ENCODE assay signal across 12 cellular contexts in genomic region chrX:107483976-107484726, GRCh38. TPM values are rescaled to one million over a fixed set of nuclear protein-coding genes. Genes with fewer than 3 reads are reported as not detected.
DNase-seq lines count a peak whose midpoint lies in the region; ATAC-seq and TF ChIP-seq lines count a peak whose summit lies in the region.
"Had no signal": no experiment of that assay in that cellular context is flagged by ENCODE, and none has a peak within 500 bp of the region (broad histone marks: within the 10 kb centered on the region; RNA-seq: fewer than 3 reads in every experiment).

No MANE protein-coding gene starts in this region.

- 38 to 74% methylated on average over 4 to 7 of the region's 8 CpGs for WGBS in testis, 2 donors

- no peaks in the 10 kb centered on the region for H3K4me1 ChIP-seq in testis

- DNase-seq in NCI-H2107 treated with DMSO at 0.1 percent for 48 hours (lab: John Stamatoyannopoulos, UW; ENCODE audit: unreplicated experiment) (peak; percentile 8), NCI-H2107 (lab: John Stamatoyannopoulos, UW) (no peak), NCI-H82 (lab: John Stamatoyannopoulos, UW) (peak; percentile 97), glutamatergic neuron (peak; percentile 80), testis (peak; percentile 15), SKM-1 treated with dmso at 0.1 percent for 144 hours (lab: John Stamatoyannopoulos, UW; ENCODE audit: unreplicated experiment) (no peak)
- no peak for DNase-seq in activated T-cell treated with anti-CD3 and anti-CD28 coated beads, Interleukin-2, amount 50 U/mL, for 24 hours
- DNase-seq: activated T-cell treated with anti-CD3 and anti-CD28 coated beads, Interleukin-2, amount 50 U/mL, for 72 hours; NCI-H1092; T-helper 17 cell had no signal

- H3K4me3 ChIP-seq in testis, result no peak overlapping the region

- no peak for TF ChIP-seq POLR2A in testis (IDR thresholded peaks at IDR 0.05)

- peak overlapping the region; percentile 95 for H3K27ac Mint-ChIP-seq in glutamatergic neuron (ENCODE audit: unreplicated experiment)
- H3K27ac Mint-ChIP-seq in activated T-cell treated with anti-CD3 and anti-CD28 coated beads, Interleukin-2, amount 50 U/mL, for 24 hours, result no peak overlapping the region
- H3K27ac Mint-ChIP-seq: activated T-cell treated with anti-CD3 and anti-CD28 coated beads, Interleukin-2, amount 50 U/mL, for 72 hours; T-helper 17 cell had no signal

- H3K36me3 Mint-ChIP-seq in glutamatergic neuron (ENCODE audit: unreplicated experiment), result no peaks in the 10 kb centered on the region
- no peaks in the 10 kb centered on the region for H3K36me3 Mint-ChIP-seq in activated T-cell treated with anti-CD3 and anti-CD28 coated beads, Interleukin-2, amount 50 U/mL, for 24 hours (ENCODE audit: low read depth)

- H3K27me3 Mint-ChIP-seq in glutamatergic neuron (ENCODE audit: unreplicated experiment), result no peaks in the 10 kb centered on the region
- H3K27me3 Mint-ChIP-seq in activated T-cell treated with anti-CD3 and anti-CD28 coated beads, Interleukin-2, amount 50 U/mL, for 24 hours, result peaks cover 33% of the 10 kb centered on the region

- peaks cover 3% of the 10 kb centered on the region for H3K9me3 Mint-ChIP-seq in glutamatergic neuron (ENCODE audit: unreplicated experiment)
- no peaks in the 10 kb centered on the region for H3K9me3 Mint-ChIP-seq in activated T-cell treated with anti-CD3 and anti-CD28 coated beads, Interleukin-2, amount 50 U/mL, for 24 hours
- H3K9me3 Mint-ChIP-seq: activated T-cell treated with anti-CD3 and anti-CD28 coated beads, Interleukin-2, amount 50 U/mL, for 72 hours had no signal

- intact Hi-C loops in testis (cut with DNase I; ENCODE audit: low total_unique reads), result no loop called here

- no peak for ATAC-seq in HG03442 (IDR thresholded peaks at IDR 0.05; ENCODE audit: unreplicated experiment)
- ATAC-seq: activated T-cell treated with anti-CD3 and anti-CD28 coated beads, Interleukin-2, amount 50 U/mL, for 72 hours; T-helper 17 cell had no signal

- no peaks in the 10 kb centered on the region for H3K27me3 ChIP-seq in testis

- peak overlapping the region; percentile 82 for H3K4me3 Mint-ChIP-seq in glutamatergic neuron (ENCODE audit: unreplicated experiment)
- no peak overlapping the region for H3K4me3 Mint-ChIP-seq in activated T-cell treated with anti-CD3 and anti-CD28 coated beads, Interleukin-2, amount 50 U/mL, for 24 hours
- H3K4me3 Mint-ChIP-seq: activated T-cell treated with anti-CD3 and anti-CD28 coated beads, Interleukin-2, amount 50 U/mL, for 72 hours; T-helper 17 cell had no signal

- no peak overlapping the region for H3K27ac ChIP-seq in testis

- TF ChIP-seq CTCF in glutamatergic neuron (IDR thresholded peaks at IDR 0.05; ENCODE audit: partially characterized antibody, unreplicated experiment) (no peak), testis (IDR thresholded peaks at IDR 0.05) (no peak)

- H3K36me3 ChIP-seq in testis (ENCODE audit: low read depth, missing control alignments), result no peaks in the 10 kb centered on the region

- H3K9me3 ChIP-seq in testis, result no peaks in the 10 kb centered on the region

- H3K4me1 Mint-ChIP-seq in glutamatergic neuron (ENCODE audit: low read depth, unreplicated experiment), result peaks cover 32% of the 10 kb centered on the region
- H3K4me1 Mint-ChIP-seq in activated T-cell treated with anti-CD3 and anti-CD28 coated beads, Interleukin-2, amount 50 U/mL, for 24 hours (ENCODE audit: low read depth), result peaks cover 3% of the 10 kb centered on the region
- H3K4me1 Mint-ChIP-seq: T-helper 17 cell had no signal

RNA-seq across cellular contexts. Expression of gene FRMPD3, which starts 34.7 kb away (rescaled TPM):
- total RNA-seq in glutamatergic neuron (ENCODE audit: unreplicated experiment) (24.9 TPM), testis (1 to 10 TPM; 1.5 to 2.0 TPM)
- 0.74 TPM for polyA plus RNA-seq in testis (ENCODE audit: insufficient read depth, low read depth, low replicate concordance)
- total RNA-seq: activated T-cell treated with anti-CD3 and anti-CD28 coated beads, Interleukin-2, amount 50 U/mL, for 72 hours; dermis microvascular lymphatic vessel endothelial cell had no signal

Comparison
In these comparisons a context has a peak if more than half of its experiments do, and no peak if none do; other contexts are left out.
1. DNase-seq: peak in NCI-H2107 treated with DMSO at 0.1 percent for 48 hours (single experiment), NCI-H82 (single experiment), glutamatergic neuron (single experiment) and testis (single experiment); none in NCI-H2107 (single experiment), SKM-1 treated with dmso at 0.1 percent for 144 hours (single experiment) and activated T-cell treated with anti-CD3 and anti-CD28 coated beads, Interleukin-2, amount 50 U/mL, for 24 hours (single experiment).